ENCODE assay signal across 17 cellular contexts in genomic region chr11:32531528-32531927, GRCh38. TPM values are rescaled to one million over a fixed set of nuclear protein-coding genes. Genes with fewer than 3 reads are reported as not detected.
A peak's percentile ranks its signal among the peaks of the same experiment; 100 is the strongest.
DNase-seq lines count a peak whose midpoint lies in the region; TF ChIP-seq lines count a peak whose summit lies in the region.
"Had no signal": no experiment of that assay in that cellular context is flagged by ENCODE, and none has a peak within 500 bp of the region (broad histone marks: within the 10 kb centered on the region; RNA-seq: fewer than 3 reads in every experiment).

No MANE protein-coding gene starts in this region.

- no peaks in the 10 kb centered on the region for H3K9me3 ChIP-seq in HAP-1

- no peak for TF ChIP-seq CTCF in cardiac fibroblast (IDR thresholded peaks at IDR 0.05; ENCODE audit: low read depth, low read length)

- peaks cover 19% of the 10 kb centered on the region for H3K4me1 ChIP-seq in HAP-1

- no peaks in the 10 kb centered on the region for H3K36me3 ChIP-seq in HAP-1 (replicated peaks)

- no peak overlapping the region for H3K4me3 ChIP-seq in HAP-1
- no peak overlapping the region for H3K4me3 ChIP-seq in cardiac fibroblast (replicated peaks in 1 of 2; ENCODE audit: low read depth in 2 of 2, low read length in 2 of 2)

- in situ Hi-C loops in HAP-1 (cut with MboI; ENCODE audit: low sequenced_read_pairs), result no loop called here

- H3K27me3 ChIP-seq in HAP-1 (ENCODE audit: low read depth), result no peaks in the 10 kb centered on the region

- DNase-seq in HAP-1 (ENCODE audit: low spot score in 2 of 2) (peak; percentile 66 to 76), OCI-M1 (lab: John Stamatoyannopoulos, UW) (peak; percentile 9), cardiac fibroblast (ENCODE audit: low read depth in 2 of 2) (peak; percentile 41), renal cortical epithelial cell (ENCODE audit: low read depth) (peak; percentile 4), H4 (ENCODE audit: low spot score) (no peak), DMS79 treated with DMSO at 0.1 percent for 48 hours (lab: John Stamatoyannopoulos, UW) (no peak), mucosa of gallbladder (ENCODE audit: low spot score) (no peak)
- DNase-seq: ACHN; CD8-positive, alpha-beta T cell; DND-41; GOT3; MV-4-11; NCI-H1436 treated with DMSO at 0.1 percent for 48 hours; NCI-H2081 treated with DMSO at 0.1 percent for 48 hours; NCI-H526 treated with DMSO at 0.1 percent for 48 hours; NK-92 treated with Interleukin-12 subunit alpha and Interleukin-12 subunit beta, amount 100 ng/mL, for 24 hours; SHP77 treated with DMSO at 0.1 percent for 48 hours had no signal

RNA-seq across cellular contexts. Expression of gene EIF3M, which starts 52.1 kb away (rescaled TPM):
- 668 and 975 TPM in 2 replicates for total RNA-seq in renal cortical epithelial cell
- total RNA-seq in H4 (2014; rRNA removed; shearing (Covaris generic)), result 992 and 1,304 TPM in 2 replicates
- total RNA-seq in mucosa of gallbladder, result 157 TPM

Comparison
In these comparisons a context has a peak if more than half of its experiments do, and no peak if none do; other contexts are left out.
1. DNase-seq: peak in HAP-1 (2 of 2), OCI-M1 (single experiment), cardiac fibroblast (2 of 2) and renal cortical epithelial cell (single experiment); none in H4 (single experiment), DMS79 treated with DMSO at 0.1 percent for 48 hours (single experiment) and mucosa of gallbladder (single experiment).